23 cellular contexts compared by ENCODE assay signal in the genomic region with DNA sequence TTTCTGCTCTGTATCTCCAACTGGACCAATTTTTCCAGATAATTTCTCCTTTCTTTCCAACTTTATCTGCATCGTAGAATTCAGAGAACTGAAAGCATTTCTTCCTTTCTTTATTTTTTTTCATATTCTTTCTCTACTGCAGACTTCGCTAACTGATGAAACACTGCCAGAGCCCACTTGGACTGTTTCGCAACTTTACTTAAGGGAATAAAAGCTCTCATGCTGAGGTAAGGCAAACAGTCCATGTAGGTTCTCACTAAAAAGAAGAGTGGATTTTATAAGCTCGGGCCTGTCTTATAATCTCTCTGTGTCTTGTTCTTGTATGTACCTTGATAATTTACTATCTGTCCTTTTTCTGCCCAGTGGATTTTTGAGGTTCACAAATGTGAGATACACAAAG.
"Had no signal": no experiment of that assay in that cellular context is flagged by ENCODE, and none has a peak within 500 bp of the region (broad histone marks: within the 10 kb centered on the region; RNA-seq: fewer than 3 reads in every experiment).

No MANE protein-coding gene starts in this region.

- DNase-seq: activated CD4-positive, alpha-beta memory T cell treated with anti-CD3 and anti-CD28 coated beads, Interleukin-2, amount 10 ng/mL, durations not matched to agents 7 days and 5 days; activated CD4-positive, alpha-beta T cell treated with anti-CD3 and anti-CD28 coated beads for 1 hour; activated CD4-positive, alpha-beta T cell treated with anti-CD3 and anti-CD28 coated beads, Interleukin-2, amount 10 ng/mL, durations not matched to agents 7 days and 5 days; activated CD8-positive, alpha-beta memory T cell treated with anti-CD3 and anti-CD28 coated beads, Interleukin-2, amount 50 U/mL, for 48 hours; activated gamma-delta T cell treated with Interleukin-2 at 50 U/mL for 16 hours; activated naive CD8-positive, alpha-beta T cell treated with anti-CD3 and anti-CD28 coated beads, Interleukin-2, amount 50 U/mL, for 24 hours; activated T-cell treated with anti-CD3 and anti-CD28 coated beads, Interleukin-2, amount 50 U/mL, for 4 hours; amygdala; central memory CD4-positive, alpha-beta T cell; foreskin fibroblast; head of caudate nucleus; hypothalamus; immature natural killer cell; kidney; left colon; mesendoderm; spleen; stimulated activated naive CD4-positive, alpha-beta T cell; T-helper 2 cell had no signal

- H3K4me1 ChIP-seq: spleen had no signal

- H3K27me3 ChIP-seq: spleen had no signal

- H3K4me3 ChIP-seq: mucosa of descending colon, spleen had no signal

- H3K36me3 ChIP-seq: spleen had no signal

- H3K9me3 ChIP-seq: mucosa of descending colon had no signal

- H3K27ac ChIP-seq: spleen had no signal

- ATAC-seq: activated naive CD8-positive, alpha-beta T cell treated with anti-CD3 and anti-CD28 coated beads, Interleukin-2, amount 50 U/mL, for 24 hours; activated T-cell treated with anti-CD3 and anti-CD28 coated beads, Interleukin-2, amount 50 U/mL, for 4 hours; activated T-helper 17 cell treated with anti-CD3 and anti-CD28 coated beads, Interleukin-2, amount 50 U/mL, for 72 hours; esophagus mucosa; left colon; mucosa of descending colon; WTC11 had no signal
